14 cellular contexts compared by ENCODE assay signal in the genomic region with DNA sequence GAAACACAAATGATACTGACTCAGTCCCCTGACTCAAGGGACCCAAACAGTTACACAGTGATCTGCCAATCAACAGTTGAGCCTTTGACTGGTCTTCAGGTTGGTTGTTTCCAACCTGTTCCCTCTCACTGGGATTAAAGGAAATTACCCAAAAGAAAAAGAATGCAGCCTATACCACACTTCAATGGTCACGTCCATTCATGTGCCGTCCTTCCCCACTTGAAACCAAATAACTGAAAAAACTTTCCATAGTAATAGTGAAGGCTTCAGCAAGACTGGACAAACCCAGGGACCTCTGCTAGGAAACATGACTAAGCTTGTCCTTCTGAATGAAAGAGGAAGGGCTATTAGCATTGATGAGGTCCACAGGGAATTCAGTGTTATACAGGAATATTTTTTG.
"Had no signal": no experiment of that assay in that cellular context is flagged by ENCODE, and none has a peak within 500 bp of the region (broad histone marks: within the 10 kb centered on the region; RNA-seq: fewer than 3 reads in every experiment).

No MANE protein-coding gene starts in this region.

- H3K36me3 ChIP-seq: colonic mucosa, suprapubic skin, upper lobe of right lung, WERI-Rb-1 had no signal

- H3K4me1 ChIP-seq: colonic mucosa, suprapubic skin, upper lobe of right lung had no signal

- H3K4me3 ChIP-seq: colonic mucosa, suprapubic skin, upper lobe of right lung had no signal

- H3K27ac ChIP-seq: colonic mucosa, epithelial cell of prostate, suprapubic skin, upper lobe of right lung, WERI-Rb-1 had no signal

- H3K9me3 ChIP-seq: colonic mucosa, suprapubic skin, upper lobe of right lung had no signal

- H3K27me3 ChIP-seq: colonic mucosa, upper lobe of right lung had no signal

- ATAC-seq: activated CD4-positive, alpha-beta T cell treated with anti-CD3 and anti-CD28 coated beads for 36 hours; left colon; T-cell; upper lobe of right lung had no signal

- DNase-seq: activated CD4-positive, alpha-beta T cell treated with anti-CD3 and anti-CD28 coated beads for 36 hours; activated naive CD4-positive, alpha-beta T cell; aorta; colonic mucosa; effector CD8-positive, alpha-beta T cell; hippocampal formation; left colon; stimulated activated CD4-positive, alpha-beta T cell treated with anti-CD3 and anti-CD28 coated beads, Interleukin-2, amount 100 ng/mL, for 48 hours; stimulated activated naive CD4-positive, alpha-beta T cell treated with Interleukin-2 at 50 U/mL for 16 hours; T-cell; upper lobe of right lung; WERI-Rb-1 had no signal
